ENCODE assay signal across 1 cellular context in the genomic region with DNA sequence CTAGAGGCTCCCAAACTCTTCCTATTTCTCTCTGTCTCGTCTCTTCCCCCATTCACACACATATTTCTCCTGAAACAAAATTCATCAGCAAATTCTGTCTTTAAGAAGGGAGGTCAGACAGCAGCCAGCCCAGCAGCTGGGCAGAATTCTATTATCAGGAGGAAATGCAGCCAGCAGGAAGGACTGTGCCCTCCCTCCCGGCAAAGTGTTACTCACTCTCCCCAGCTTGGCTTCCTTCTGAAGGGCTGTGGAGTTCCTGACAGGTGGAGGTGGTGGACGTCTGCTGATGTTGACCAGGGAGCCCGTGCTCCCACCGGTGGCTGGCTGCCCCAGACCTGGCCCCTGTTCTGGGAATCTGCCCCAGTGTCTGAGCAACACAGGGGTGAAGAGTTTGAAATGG.
TF ChIP-seq lines count a peak whose summit lies in the region.

No MANE protein-coding gene starts in this region.

TF ChIP-seq in SK-N-SH, 30 proteins besides CTCF, POLR2A, EP300 and RAD21 (continued from another document):
- TF ChIP-seq, protein P1, sequence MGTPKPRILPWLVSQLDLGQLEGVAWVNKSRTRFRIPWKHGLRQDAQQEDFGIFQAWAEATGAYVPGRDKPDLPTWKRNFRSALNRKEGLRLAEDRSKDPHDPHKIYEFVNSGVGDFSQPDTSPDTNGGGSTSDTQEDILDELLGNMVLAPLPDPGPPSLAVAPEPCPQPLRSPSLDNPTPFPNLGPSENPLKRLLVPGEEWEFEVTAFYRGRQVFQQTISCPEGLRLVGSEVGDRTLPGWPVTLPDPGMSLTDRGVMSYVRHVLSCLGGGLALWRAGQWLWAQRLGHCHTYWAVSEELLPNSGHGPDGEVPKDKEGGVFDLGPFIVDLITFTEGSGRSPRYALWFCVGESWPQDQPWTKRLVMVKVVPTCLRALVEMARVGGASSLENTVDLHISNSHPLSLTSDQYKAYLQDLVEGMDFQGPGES (IDR thresholded peaks at IDR 0.05; ENCODE audit: low read depth, low read length): no peak
- TF ChIP-seq, protein P2, sequence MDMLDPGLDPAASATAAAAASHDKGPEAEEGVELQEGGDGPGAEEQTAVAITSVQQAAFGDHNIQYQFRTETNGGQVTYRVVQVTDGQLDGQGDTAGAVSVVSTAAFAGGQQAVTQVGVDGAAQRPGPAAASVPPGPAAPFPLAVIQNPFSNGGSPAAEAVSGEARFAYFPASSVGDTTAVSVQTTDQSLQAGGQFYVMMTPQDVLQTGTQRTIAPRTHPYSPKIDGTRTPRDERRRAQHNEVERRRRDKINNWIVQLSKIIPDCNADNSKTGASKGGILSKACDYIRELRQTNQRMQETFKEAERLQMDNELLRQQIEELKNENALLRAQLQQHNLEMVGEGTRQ (IDR thresholded peaks at IDR 0.05; ENCODE audit: borderline replicate concordance, low read depth, low read length): no peak
- TF ChIP-seq GABPA (IDR thresholded peaks at IDR 0.05; ENCODE audit: low read depth): no peak
